ENCODE assay signal across 13 cellular contexts in the genomic region with DNA sequence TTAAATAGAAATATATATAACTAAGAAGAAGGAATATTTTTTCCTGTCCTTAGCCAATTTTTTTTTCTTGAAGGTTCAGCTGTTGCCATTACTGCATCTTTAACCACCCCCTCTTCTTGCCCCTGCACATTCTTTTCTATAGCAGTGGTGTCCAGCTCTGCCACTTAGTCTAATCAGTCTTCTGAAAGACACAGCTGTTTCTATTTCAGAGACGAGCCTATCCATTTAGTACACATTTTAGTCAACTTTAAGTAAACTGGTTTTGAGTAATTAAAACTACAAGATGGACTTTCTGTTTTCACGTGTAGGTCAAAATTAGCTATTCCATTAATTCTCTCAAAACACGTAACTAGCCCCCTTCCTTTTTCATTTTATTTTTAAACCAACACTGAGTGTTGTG. TPM values are rescaled to one million over a fixed set of nuclear protein-coding genes. Genes with fewer than 3 reads are reported as not detected.
DNase-seq lines count a peak whose midpoint lies in the region; ATAC-seq and TF ChIP-seq lines count a peak whose summit lies in the region.
"Had no signal": no experiment of that assay in that cellular context is flagged by ENCODE, and none has a peak within 500 bp of the region (broad histone marks: within the 10 kb centered on the region; RNA-seq: fewer than 3 reads in every experiment).

No MANE protein-coding gene starts in this region.

- peaks cover 9% of the 10 kb centered on the region for H3K9me3 Mint-ChIP-seq in stimulated activated effector memory CD8-positive, alpha-beta T cell treated with anti-CD3 and anti-CD28 coated beads, Interleukin-12 subunit alpha, Interleukin-12 subunit beta, amount 100 ng/mL, for 72 hours
- H3K9me3 Mint-ChIP-seq in Caco-2 (ENCODE audit: unreplicated experiment) = peaks cover 16% of the 10 kb centered on the region

- H3K9me3 ChIP-seq in Caco-2 = peaks cover 10% of the 10 kb centered on the region; the same call in 1 of the 2 replicates
- H3K9me3 ChIP-seq: gastroesophageal sphincter had no signal

- peak overlapping the region; percentile 9 for H3K4me3 Mint-ChIP-seq in stimulated activated effector memory CD8-positive, alpha-beta T cell treated with anti-CD3 and anti-CD28 coated beads, Interleukin-12 subunit alpha, Interleukin-12 subunit beta, amount 100 ng/mL, for 72 hours
- H3K4me3 Mint-ChIP-seq in Caco-2 (ENCODE audit: unreplicated experiment) = no peak overlapping the region

- DNase-seq in Right ventricle myocardium superior = no peak
- no peak for DNase-seq in cardiac septum (ENCODE audit: low spot score)
- no peak for DNase-seq in stimulated activated effector memory CD8-positive, alpha-beta T cell treated with anti-CD3 and anti-CD28 coated beads, Interleukin-12 subunit alpha, Interleukin-12 subunit beta, amount 100 ng/mL, for 72 hours (ENCODE audit: low spot score in 2 of 2)
- no peak for DNase-seq in GDM1 (lab: John Stamatoyannopoulos, UW)
- no peak for DNase-seq in NCI-H2081 treated with DMSO at 0.1 percent for 48 hours (lab: John Stamatoyannopoulos, UW)
- no peak for DNase-seq in Caco-2
- DNase-seq: activated gamma-delta T cell, NCI-H1694 treated with DMSO at 0.1 percent for 48 hours had no signal

- H3K27me3 ChIP-seq in Caco-2 (replicated peaks; ENCODE audit: control insufficient read depth, insufficient read depth, low read length) = no peaks in the 10 kb centered on the region
- H3K27me3 ChIP-seq: gastroesophageal sphincter had no signal

- BruUV-seq in Caco-2 (replicated peaks; lab: Mats Ljungman, UMichigan) = no TSS peak

- peaks cover 4% of the 10 kb centered on the region for H3K36me3 Mint-ChIP-seq in stimulated activated effector memory CD8-positive, alpha-beta T cell treated with anti-CD3 and anti-CD28 coated beads, Interleukin-12 subunit alpha, Interleukin-12 subunit beta, amount 100 ng/mL, for 72 hours
- H3K36me3 Mint-ChIP-seq in Caco-2 (ENCODE audit: insufficient read depth, unreplicated experiment) = peaks cover 35% of the 10 kb centered on the region

- H3K4me1 Mint-ChIP-seq in stimulated activated effector memory CD8-positive, alpha-beta T cell treated with anti-CD3 and anti-CD28 coated beads, Interleukin-12 subunit alpha, Interleukin-12 subunit beta, amount 100 ng/mL, for 72 hours = peaks cover 47% of the 10 kb centered on the region
- peaks cover 7% of the 10 kb centered on the region for H3K4me1 Mint-ChIP-seq in Caco-2 (ENCODE audit: low read depth, unreplicated experiment)

- ATAC-seq in Right ventricle myocardium superior (ENCODE audit: poor library complexity) (peak; percentile 52), GM21825 (IDR thresholded peaks at IDR 0.05; ENCODE audit: unreplicated experiment) (peak; percentile 63), HG03354 (IDR thresholded peaks at IDR 0.05; ENCODE audit: poor library complexity, severe bottlenecking, unreplicated experiment) (peak; percentile 80)
- ATAC-seq in stimulated activated effector memory CD8-positive, alpha-beta T cell treated with anti-CD3 and anti-CD28 coated beads, Interleukin-12 subunit alpha, Interleukin-12 subunit beta, amount 100 ng/mL, for 72 hours = no peak
- ATAC-seq: gastroesophageal sphincter, Panc1 had no signal

- H3K27me3 Mint-ChIP-seq in Caco-2 (ENCODE audit: insufficient read depth, unreplicated experiment) = no peaks in the 10 kb centered on the region

- H3K27ac Mint-ChIP-seq in stimulated activated effector memory CD8-positive, alpha-beta T cell treated with anti-CD3 and anti-CD28 coated beads, Interleukin-12 subunit alpha, Interleukin-12 subunit beta, amount 100 ng/mL, for 72 hours = peak overlapping the region; percentile 54
- no peak overlapping the region for H3K27ac Mint-ChIP-seq in Caco-2 (ENCODE audit: unreplicated experiment)

- intact Hi-C loops in Right ventricle myocardium superior (cut with DNase I) = no loop called here
- intact Hi-C loops in cardiac septum (cut with DNase I) = no loop called here
- intact Hi-C loops in Caco-2 (cut with micrococcal nuclease; ENCODE audit: unreplicated experiment) = no loop called here

- CTCF ChIA-PET in Caco-2 (lab: Charles Lee) = no interaction called here

- no peak overlapping the region for H3K4me3 ChIP-seq in Caco-2 (ENCODE audit: low read depth, low read length)
- H3K4me3 ChIP-seq: gastroesophageal sphincter, skin epidermis had no signal

- H3K4me1 ChIP-seq in Caco-2 = no peaks in the 10 kb centered on the region; the same call in 1 of the 2 replicates

- no peak for TF ChIP-seq CTCF in Caco-2 (IDR thresholded peaks at IDR 0.05; ENCODE audit: insufficient read depth in 1 of 2, low read depth in 1 of 2, low read length in 1 of 2, severe bottlenecking in 1 of 2, unreplicated experiment in 1 of 2)

- H3K36me3 ChIP-seq in Caco-2 (ENCODE audit: control insufficient read depth, insufficient read depth, low read length) = no peaks in the 10 kb centered on the region; the same call in 1 of the 2 replicates

- POLR2A ChIA-PET in Caco-2 (lab: Charles Lee) = no interaction called here

RNA-seq across cellular contexts. Expression of gene SPOPL, which starts 21.0 kb away (rescaled TPM):
- total RNA-seq in Right ventricle myocardium superior = 12.9 TPM
- 15.4 TPM for total RNA-seq in cardiac septum
- 31.6 and 32.9 TPM in 2 replicates for total RNA-seq in Caco-2 (2022)
